24 cellular contexts compared by ENCODE assay signal in genomic region chr13:97202761-97203160, GRCh38.
"Had no signal": no experiment of that assay in that cellular context is flagged by ENCODE, and none has a peak within 500 bp of the region (broad histone marks: within the 10 kb centered on the region; RNA-seq: fewer than 3 reads in every experiment).

No MANE protein-coding gene starts in this region.

- H3K27ac ChIP-seq: ascending aorta, body of pancreas, SJSA1 had no signal

- H3K9me3 ChIP-seq: ascending aorta, body of pancreas, MG63, SJSA1 had no signal

- DNase-seq: activated CD4-positive, alpha-beta memory T cell treated with anti-CD3 and anti-CD28 coated beads for 36 hours; activated CD4-positive, alpha-beta T cell treated with anti-CD3 and anti-CD28 coated beads for 1 hour; activated CD4-positive, alpha-beta T cell treated with anti-CD3 and anti-CD28 coated beads, Interleukin-2, amount 10 ng/mL, durations not matched to agents 24 days and 14 days; activated CD8-positive, alpha-beta memory T cell treated with anti-CD3 and anti-CD28 coated beads for 24 hours; activated effector memory CD4-positive, alpha-beta T cell treated with anti-CD3 and anti-CD28 coated beads, Interleukin-2, amount 50 U/mL, for 16 hours; activated naive CD4-positive, alpha-beta T cell treated with Interleukin-2 at 50 U/mL for 16 hours; activated naive CD8-positive, alpha-beta T cell treated with anti-CD3 and anti-CD28 coated beads, Interleukin-2, amount 50 U/mL, for 24 hours; activated T-cell treated with anti-CD3 and anti-CD28 coated beads, Interleukin-2, amount 50 U/mL, for 4 hours; amniotic stem cell; body of pancreas; cerebellar nuclear complex; MG63; NCI-H1092 treated with DMSO at 0.1 percent for 48 hours; NCI-H1417 treated with DMSO at 0.1 percent for 48 hours; NCI-H1694; NCI-H2029 treated with DMSO at 0.1 percent for 48 hours; NCI-H345; NCI-H510A; NCI-H526 treated with DMSO at 0.1 percent for 48 hours; NCI-H82 had no signal

- ATAC-seq: activated naive CD4-positive, alpha-beta T cell treated with anti-CD3 and anti-CD28 coated beads, Interleukin-2, amount 50 U/mL, for 72 hours; activated naive CD8-positive, alpha-beta T cell treated with anti-CD3 and anti-CD28 coated beads, Interleukin-2, amount 50 U/mL, for 24 hours; activated T-cell treated with anti-CD3 and anti-CD28 coated beads, Interleukin-2, amount 50 U/mL, for 4 hours; body of pancreas; WTC11 had no signal

- H3K4me1 ChIP-seq: ascending aorta, body of pancreas, SJSA1 had no signal

- H3K27me3 ChIP-seq: ascending aorta, body of pancreas, MG63, SJSA1 had no signal

- H3K4me3 ChIP-seq: ascending aorta, body of pancreas, MG63, SJSA1 had no signal

- H3K36me3 ChIP-seq: ascending aorta, MG63, SJSA1 had no signal
